8 cellular contexts compared by ENCODE assay signal in genomic region chr11:73787051-73787642, GRCh38. TPM values are rescaled to one million over a fixed set of nuclear protein-coding genes. Genes with fewer than 3 reads are reported as not detected.
DNase-seq lines count a peak whose midpoint lies in the region; ATAC-seq and TF ChIP-seq lines count a peak whose summit lies in the region.

No MANE protein-coding gene starts in this region.

- peak overlapping the region; percentile 88 for H3K9ac ChIP-seq in skeletal muscle satellite cell (ENCODE audit: low read depth, low read length)

- H3K36me3 ChIP-seq in H7 (replicated peaks; ENCODE audit: control insufficient read depth, insufficient read depth, low read length) (no peaks in the 10 kb centered on the region), skeletal muscle satellite cell (ENCODE audit: insufficient read depth, low read length) (no peaks in the 10 kb centered on the region)

- DNase-seq in H7 (no peak), foreskin keratinocyte (no peak), putamen (ENCODE audit: low spot score) (no peak), activated gamma-delta T cell treated with Interleukin-2 at 50 U/mL for 16 hours (no peak), GM20000 (ENCODE audit: low spot score) (no peak)

- peak overlapping the region; percentile 69 for H3K27ac ChIP-seq in foreskin keratinocyte

- no peaks in the 10 kb centered on the region for H3K4me1 ChIP-seq in foreskin keratinocyte
- peaks cover 11% of the 10 kb centered on the region for H3K4me1 ChIP-seq in skeletal muscle satellite cell (ENCODE audit: control insufficient read depth, insufficient read depth, low read length)

- ATAC-seq in foreskin keratinocyte (no peak), GM21423 (IDR thresholded peaks at IDR 0.05; ENCODE audit: unreplicated experiment) (no peak)

- no peaks in the 10 kb centered on the region for H3K9me3 ChIP-seq in skeletal muscle satellite cell (replicated peaks; ENCODE audit: low read length)

- H3K4me3 ChIP-seq in H7 (ENCODE audit: insufficient read depth, low read depth, low read length) = peak overlapping the region; percentile 72
- H3K4me3 ChIP-seq in WI38 (ENCODE audit: low read depth, low read length) = peak overlapping the region; percentile 76
- H3K4me3 ChIP-seq in skeletal muscle satellite cell (ENCODE audit: low read length) = peak overlapping the region; percentile 88

- TF ChIP-seq CTCF in WI38 (IDR thresholded peaks at IDR 0.05; ENCODE audit: low read depth, low read length) (no peak), foreskin keratinocyte (conservative IDR thresholded peaks at IDR 0.05) (no peak), GM20000 (IDR thresholded peaks at IDR 0.05; ENCODE audit: extremely low read depth, missing control alignments) (no peak)

- no peaks in the 10 kb centered on the region for H3K27me3 ChIP-seq in H7 (ENCODE audit: control insufficient read depth, insufficient read depth, low read length)
- no peaks in the 10 kb centered on the region for H3K27me3 ChIP-seq in foreskin keratinocyte
- H3K27me3 ChIP-seq in skeletal muscle satellite cell (ENCODE audit: control insufficient read depth, insufficient read depth, low read length) = no peaks in the 10 kb centered on the region

- peak overlapping the region; percentile 82 for H3K4me2 ChIP-seq in skeletal muscle satellite cell (ENCODE audit: low read length)

RNA-seq across cellular contexts. Expression of gene MRPL48, which starts 0.5 kb away (rescaled TPM):
- 57.7 and 58.7 TPM in 2 replicates for total RNA-seq in H7 (2014; rRNA removed; shearing (Covaris generic))
- total RNA-seq in foreskin keratinocyte = 54.3 and 58.3 TPM in 2 replicates
- 54.0 and 58.4 TPM in 2 replicates for polyA plus RNA-seq in foreskin keratinocyte
- 14.4 and 15.9 TPM in 2 replicates for total RNA-seq in skeletal muscle satellite cell (2012; rRNA removed)

RNA-seq across cellular contexts. Expression of gene RAB6A, which starts 26.3 kb away (rescaled TPM):
- 63.4 and 73.0 TPM in 2 replicates for total RNA-seq in H7 (2014; rRNA removed; shearing (Covaris generic))
- 86.2 and 91.1 TPM in 2 replicates for total RNA-seq in foreskin keratinocyte
- polyA plus RNA-seq in foreskin keratinocyte = 46.2 and 49.2 TPM in 2 replicates
- total RNA-seq in skeletal muscle satellite cell (2012; rRNA removed) = 91.5 and 108 TPM in 2 replicates
